ENCODE assay signal across 25 cellular contexts in genomic region chr4:8646296-8647093, GRCh38. TPM values are rescaled to one million over a fixed set of nuclear protein-coding genes. Genes with fewer than 3 reads are reported as not detected.
DNase-seq lines count a peak whose midpoint lies in the region; ATAC-seq and TF ChIP-seq lines count a peak whose summit lies in the region.
"Had no signal": no experiment of that assay in that cellular context is flagged by ENCODE, and none has a peak within 500 bp of the region (broad histone marks: within the 10 kb centered on the region; RNA-seq: fewer than 3 reads in every experiment).

No MANE protein-coding gene starts in this region.

- H3K27ac Mint-ChIP-seq in chondrocyte (ENCODE audit: unreplicated experiment), result no peak overlapping the region
- no peak overlapping the region for H3K27ac Mint-ChIP-seq in HFFc6
- H3K27ac Mint-ChIP-seq: activated naive CD4-positive, alpha-beta T cell treated with anti-CD3 and anti-CD28 coated beads, Interleukin-2, amount 10 ng/mL, durations not matched to agents 7 days and 5 days; CD4-positive, alpha-beta T cell; naive thymus-derived CD4-positive, alpha-beta T cell; stimulated activated naive B cell treated with anti-CD40 and anti-IgM and Interleukin-4, amounts not matched to agents 10 μg/mL and 1 μg/mL and 100 μg/mL, for 72 hours; T-helper 17 cell had no signal

- CTCF ChIA-PET in PC-3 (lab: Charles Lee), result no interaction called here

- H3K9me3 Mint-ChIP-seq in chondrocyte (ENCODE audit: low read depth) (no peaks in the 10 kb centered on the region), HFFc6 (no peaks in the 10 kb centered on the region)
- H3K9me3 Mint-ChIP-seq: activated naive CD4-positive, alpha-beta T cell treated with anti-CD3 and anti-CD28 coated beads, Interleukin-2, amount 10 ng/mL, durations not matched to agents 7 days and 5 days; activated T-cell treated with anti-CD3 and anti-CD28 coated beads, Interleukin-2, amount 50 U/mL, for 4 hours; CD4-positive, alpha-beta T cell; stimulated activated naive B cell treated with anti-CD40 and anti-IgM and Interleukin-4, amounts not matched to agents 10 μg/mL and 1 μg/mL and 100 μg/mL, for 72 hours had no signal

- no peaks in the 10 kb centered on the region for H4K20me1 ChIP-seq in PC-3 (ENCODE audit: low read length)

- no peak overlapping the region for H4K91ac ChIP-seq in neuronal stem cell (ENCODE audit: low read depth, low read length, poor library complexity)

- no peak overlapping the region for H2BK120ac ChIP-seq in neuronal stem cell (ENCODE audit: low read depth, low read length)

- H3K23ac ChIP-seq in neuronal stem cell (ENCODE audit: low read depth, low read length, poor library complexity), result no peak overlapping the region

- H3K4me2 ChIP-seq in neuronal stem cell (ENCODE audit: insufficient read depth, low read length, poor library complexity, severe bottlenecking) (no peak overlapping the region), PC-3 (ENCODE audit: low read length) (no peak overlapping the region)

- no peaks in the 10 kb centered on the region for H3K36me3 Mint-ChIP-seq in chondrocyte (ENCODE audit: low read depth)
- no peaks in the 10 kb centered on the region for H3K36me3 Mint-ChIP-seq in HFFc6 (ENCODE audit: low read depth)
- H3K36me3 Mint-ChIP-seq: activated naive CD4-positive, alpha-beta T cell treated with anti-CD3 and anti-CD28 coated beads, Interleukin-2, amount 10 ng/mL, durations not matched to agents 7 days and 5 days; naive thymus-derived CD4-positive, alpha-beta T cell; stimulated activated naive B cell treated with anti-CD40 and anti-IgM and Interleukin-4, amounts not matched to agents 10 μg/mL and 1 μg/mL and 100 μg/mL, for 72 hours had no signal

- intact Hi-C loops in PC-3 (cut with micrococcal nuclease), result no loop called here

- TF ChIP-seq CTCF in chondrocyte (IDR thresholded peaks at IDR 0.05) (no peak), HFFc6 (IDR thresholded peaks at IDR 0.05) (no peak), PC-3 (conservative IDR thresholded peaks at IDR 0.05; ENCODE audit: low read depth, low read length) (no peak)

- peak overlapping the region; percentile 26 for H2AK5ac ChIP-seq in neuronal stem cell (ENCODE audit: low read depth, low read length)

- H3K79me1 ChIP-seq in neuronal stem cell (ENCODE audit: low read depth, low read length), result peaks cover 2% of the 10 kb centered on the region

- H3K79me2 ChIP-seq in PC-3 (ENCODE audit: low read length), result no peaks in the 10 kb centered on the region

- no peak overlapping the region for H4K8ac ChIP-seq in neuronal stem cell (ENCODE audit: low read depth, low read length)

- H3K14ac ChIP-seq in neuronal stem cell (ENCODE audit: low read length), result no peak overlapping the region

- H3K4me3 Mint-ChIP-seq in chondrocyte (ENCODE audit: unreplicated experiment) (no peak overlapping the region), HFFc6 (no peak overlapping the region)
- H3K4me3 Mint-ChIP-seq: activated naive CD4-positive, alpha-beta T cell treated with anti-CD3 and anti-CD28 coated beads, Interleukin-2, amount 10 ng/mL, durations not matched to agents 7 days and 5 days; activated T-cell treated with anti-CD3 and anti-CD28 coated beads, Interleukin-2, amount 50 U/mL, for 4 hours; CD4-positive, alpha-beta T cell; naive thymus-derived CD4-positive, alpha-beta T cell; stimulated activated naive B cell treated with anti-CD40 and anti-IgM and Interleukin-4, amounts not matched to agents 10 μg/mL and 1 μg/mL and 100 μg/mL, for 72 hours; T-helper 17 cell had no signal

- H3K27me3 Mint-ChIP-seq in chondrocyte (ENCODE audit: low read depth) (peaks cover 31% of the 10 kb centered on the region), HFFc6 (ENCODE audit: insufficient read depth) (peaks cover 32% of the 10 kb centered on the region)
- H3K27me3 Mint-ChIP-seq: activated naive CD4-positive, alpha-beta T cell treated with anti-CD3 and anti-CD28 coated beads, Interleukin-2, amount 10 ng/mL, durations not matched to agents 7 days and 5 days; CD4-positive, alpha-beta T cell had no signal

- no peak overlapping the region for H2BK12ac ChIP-seq in neuronal stem cell (ENCODE audit: low read length)

- BruUV-seq in PC-3 (replicated peaks; lab: Mats Ljungman, UMichigan), result no TSS peak

- H3K9ac ChIP-seq in neuronal stem cell (ENCODE audit: low read depth, low read length, poor library complexity) (peak overlapping the region; percentile 64), PC-3 (ENCODE audit: low read length) (no peak overlapping the region)

- H3K4me1 ChIP-seq in neuronal stem cell (ENCODE audit: control insufficient read depth in 2 of 2, insufficient read depth in 1 of 2, low read depth in 1 of 2, low read length in 2 of 2) (peaks cover 0 to 16% of the 10 kb centered on the region in 2 donors), PC-3 (ENCODE audit: insufficient read depth, low read length) (no peaks in the 10 kb centered on the region)
- H3K4me1 ChIP-seq: gastrocnemius medialis had no signal

- H2BK15ac ChIP-seq in neuronal stem cell (ENCODE audit: low read length), result peak overlapping the region; percentile 2

- H3F3A ChIP-seq in PC-3 (ENCODE audit: low read length, unreplicated experiment), result no peaks in the 10 kb centered on the region

- ATAC-seq in PC-3 (no peak), GM19324 (IDR thresholded peaks at IDR 0.05; ENCODE audit: low FRiP score, unreplicated experiment) (no peak)
- ATAC-seq: activated T-cell treated with anti-CD3 and anti-CD28 coated beads, Interleukin-2, amount 50 U/mL, for 4 hours; esophagus mucosa; gastrocnemius medialis; naive thymus-derived CD4-positive, alpha-beta T cell; stimulated activated naive B cell treated with anti-CD40 and anti-IgM and Interleukin-4, amounts not matched to agents 10 μg/mL and 1 μg/mL and 100 μg/mL, for 72 hours; T-helper 17 cell had no signal

- POLR2A ChIA-PET in PC-3 (lab: Charles Lee; ENCODE audit: unreplicated experiment), result no interaction called here

- no peak overlapping the region for H3K4me3 ChIP-seq in neuronal stem cell (ENCODE audit: low read length in 2 of 2)
- no peak overlapping the region for H3K4me3 ChIP-seq in PC-3 (ENCODE audit: low read length)
- H3K4me3 ChIP-seq: gastrocnemius medialis had no signal

- H3K36me3 ChIP-seq in neuronal stem cell (replicated peaks in 1 of 2; ENCODE audit: control insufficient read depth in 2 of 2, insufficient read depth in 2 of 2, low read length in 2 of 2) (no peaks in the 10 kb centered on the region), PC-3 (ENCODE audit: low read depth, low read length) (no peaks in the 10 kb centered on the region)
- H3K36me3 ChIP-seq: gastrocnemius medialis had no signal

- H3K27ac ChIP-seq in neuronal stem cell (replicated peaks; ENCODE audit: low read length), result no peak overlapping the region
- H3K27ac ChIP-seq in PC-3 (ENCODE audit: low read length), result no peak overlapping the region
- H3K27ac ChIP-seq: gastrocnemius medialis had no signal

- H2BK5ac ChIP-seq in neuronal stem cell (ENCODE audit: low read length), result no peak overlapping the region

- no CpG with 5 or more reads among the region's 36 CpGs for WGBS in neuronal stem cell (ENCODE audit: extremely low coverage in 2 of 2, insufficient read length in 2 of 2, insufficient replicate concordance in 1 of 2), 2 donors

- H3K27me3 ChIP-seq in neuronal stem cell (ENCODE audit: control insufficient read depth in 3 of 3, insufficient read depth in 3 of 3, low read depth in 1 of 3, low read length in 3 of 3) (peaks cover 0 to 31% (median 0%) of the 10 kb centered on the region in 3 experiments), PC-3 (ENCODE audit: low read length) (peaks cover 60% of the 10 kb centered on the region)

- H3K9me3 ChIP-seq in neuronal stem cell (replicated peaks in 1 of 2; ENCODE audit: control insufficient read depth in 2 of 2, insufficient read depth in 1 of 2, low read depth in 1 of 2, low read length in 2 of 2), result peaks cover 0 to 3% of the 10 kb centered on the region in 2 donors
- no peaks in the 10 kb centered on the region for H3K9me3 ChIP-seq in PC-3 (ENCODE audit: low read length)
- H3K9me3 ChIP-seq: gastrocnemius medialis had no signal

- H3K9me2 ChIP-seq in PC-3 (replicated peaks; ENCODE audit: low read length), result no peaks in the 10 kb centered on the region

- peak; percentile 11 for DNase-seq in D341Med (ENCODE audit: low spot score)
- peak; percentile 24 for DNase-seq in HK-2 (ENCODE audit: unreplicated experiment)
- peak; percentile 69 for DNase-seq in chondrocyte (ENCODE audit: low spot score)
- peak; percentile 23 for DNase-seq in neuronal stem cell (ENCODE audit: low spot score)
- DNase-seq in NCI-H187 treated with DMSO at 0.1 percent for 48 hours (lab: John Stamatoyannopoulos, UW), result no peak
- no peak for DNase-seq in HFFc6
- no peak for DNase-seq in PC-3
- DNase-seq: activated CD4-positive, alpha-beta T cell treated with anti-CD3 and anti-CD28 coated beads, Interleukin-2, amount 50 U/mL, for 1 hour; activated naive CD4-positive, alpha-beta T cell treated with anti-CD3 and anti-CD28 coated beads, Interleukin-2, amount 10 ng/mL, durations not matched to agents 7 days and 5 days; activated T-cell treated with anti-CD3 and anti-CD28 coated beads, Interleukin-2, amount 50 U/mL, for 4 hours; caudate nucleus; CD4-positive, alpha-beta T cell; DMS53; effector CD4-positive, alpha-beta T cell; gastrocnemius medialis; kidney glomerular epithelial cell; mesenchymal stem cell; naive thymus-derived CD4-positive, alpha-beta T cell; NCI-H82; stimulated activated CD4-positive, alpha-beta T cell treated with anti-CD3 and anti-CD28 coated beads, Interleukin-2, amount 100 ng/mL, for 24 hours; stimulated activated naive B cell treated with anti-CD40 and anti-IgM and Interleukin-4, amounts not matched to agents 10 μg/mL and 1 μg/mL and 100 μg/mL, for 72 hours; T-helper 17 cell had no signal

- H2AFZ ChIP-seq in neuronal stem cell (ENCODE audit: low read length) (no peak overlapping the region), PC-3 (ENCODE audit: low read length) (no peak overlapping the region)

- no peaks in the 10 kb centered on the region for H3K4me1 Mint-ChIP-seq in chondrocyte (ENCODE audit: low read depth)
- H3K4me1 Mint-ChIP-seq in HFFc6 (ENCODE audit: low read depth), result no peaks in the 10 kb centered on the region
- H3K4me1 Mint-ChIP-seq: activated naive CD4-positive, alpha-beta T cell treated with anti-CD3 and anti-CD28 coated beads, Interleukin-2, amount 10 ng/mL, durations not matched to agents 7 days and 5 days; naive thymus-derived CD4-positive, alpha-beta T cell; stimulated activated naive B cell treated with anti-CD40 and anti-IgM and Interleukin-4, amounts not matched to agents 10 μg/mL and 1 μg/mL and 100 μg/mL, for 72 hours; T-helper 17 cell had no signal

- H3K18ac ChIP-seq in neuronal stem cell (ENCODE audit: low read length), result peak overlapping the region; percentile 73

- no peak overlapping the region for H3K4ac ChIP-seq in neuronal stem cell (ENCODE audit: low read length)

RNA-seq across cellular contexts. Expression of gene CPZ, which starts 53.9 kb away (rescaled TPM):
- total RNA-seq in chondrocyte, result 8.9 to 22.2 TPM (median 9.5 TPM) in 3 replicates
- polyA plus RNA-seq in neuronal stem cell (2013, experiment 1 of 2), result 6.7 TPM
- 6.7 TPM for polyA plus RNA-seq in neuronal stem cell (2013, experiment 2 of 2)
- total RNA-seq in HFFc6 (2021; fragmentation: NEBNext Ultra II Directional; extraction: Animal tissue kit (Norgen Biotek cat#: 25700)), result 1 to 10 TPM; 1.9 to 3.5 (median 2.5) TPM
- total RNA-seq in PC-3 (2014; rRNA removed), result 21.7 and 27.9 TPM in 2 replicates
- total RNA-seq: activated T-cell treated with anti-CD3 and anti-CD28 coated beads, Interleukin-2, amount 50 U/mL, for 4 hours; CD4-positive, alpha-beta T cell; gastrocnemius medialis; naive thymus-derived CD4-positive, alpha-beta T cell; SK-MEL-5; T-helper 17 cell had no signal
- polyA plus RNA-seq: naive thymus-derived CD4-positive, alpha-beta T cell had no signal

Comparison
In these comparisons a context has a peak if more than half of its experiments do, and no peak if none do; other contexts are left out.
1. DNase-seq: peak in D341Med (single experiment), HK-2 (single experiment), chondrocyte (single experiment) and neuronal stem cell (single experiment); none in NCI-H187 treated with DMSO at 0.1 percent for 48 hours (single experiment), HFFc6 (single experiment) and PC-3 (single experiment).